ENCODE assay signal across 9 cellular contexts in the genomic region with DNA sequence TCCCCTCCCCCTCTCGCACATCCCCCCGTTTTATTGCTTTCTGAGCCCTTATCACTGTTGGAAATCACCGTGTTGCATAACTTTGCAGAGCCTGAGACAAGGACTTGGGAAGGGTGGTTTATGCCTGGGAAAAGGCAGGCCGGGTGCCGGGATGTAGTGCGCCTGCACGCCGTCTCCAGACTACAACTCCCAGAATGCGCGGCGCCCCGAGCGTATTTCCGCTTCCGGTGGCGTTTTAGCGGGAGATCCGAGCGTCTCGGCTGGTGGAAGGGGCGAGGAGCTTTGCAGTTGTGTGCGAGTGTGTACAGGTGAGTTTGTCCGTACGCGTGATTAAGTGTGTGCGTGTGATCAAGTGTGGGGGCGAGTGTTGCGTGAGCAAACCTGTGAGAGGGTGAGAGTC.
DNase-seq lines count a peak whose midpoint lies in the region; ATAC-seq and TF ChIP-seq lines count a peak whose summit lies in the region.
"Had no signal": no experiment of that assay in that cellular context is flagged by ENCODE, and none has a peak within 500 bp of the region (broad histone marks: within the 10 kb centered on the region; RNA-seq: fewer than 3 reads in every experiment).

No MANE protein-coding gene starts in this region.

- H3K4me2 ChIP-seq in Karpas-422 (ENCODE audit: low read depth, low read length, poor library complexity, severe bottlenecking), result no peak overlapping the region

- ATAC-seq in stimulated activated naive B cell treated with anti-CD40 and anti-IgM and Interleukin-4, amounts not matched to agents 10 μg/mL and 1 μg/mL and 100 μg/mL, for 72 hours (replicated peaks), result peak; percentile 78 to 82
- ATAC-seq in GM18870 (IDR thresholded peaks at IDR 0.05; ENCODE audit: unreplicated experiment), result no peak

- H3K4me1 ChIP-seq in Peyer's patch (no peaks in the 10 kb centered on the region), liver (ENCODE audit: control insufficient read depth in 4 of 4, insufficient read depth in 4 of 4, low read length in 3 of 4) (peaks cover 0 to 10% (median 5%) of the 10 kb centered on the region in 4 donors), Karpas-422 (ENCODE audit: low read length) (no peaks in the 10 kb centered on the region)
- H3K4me1 ChIP-seq: SJSA1 had no signal

- no peaks in the 10 kb centered on the region for H3K4me1 Mint-ChIP-seq in brain
- peaks cover 10% of the 10 kb centered on the region in 2 donors for H3K4me1 Mint-ChIP-seq in stimulated activated naive B cell treated with anti-CD40 and anti-IgM and Interleukin-4, amounts not matched to agents 10 μg/mL and 1 μg/mL and 100 μg/mL, for 72 hours

- no peak for TF ChIP-seq POLR2A in Peyer's patch (IDR thresholded peaks at IDR 0.05)

- no peak overlapping the region for H3K9ac ChIP-seq in liver (ENCODE audit: low read depth in 1 of 2, low read length in 2 of 2)
- no peak overlapping the region for H3K9ac ChIP-seq in Karpas-422 (ENCODE audit: low read length)

- peaks cover 13 to 79% (median 35%) of the 10 kb centered on the region in 5 experiments for H3K9me3 Mint-ChIP-seq in brain
- peaks cover 20 to 26% of the 10 kb centered on the region in 2 donors for H3K9me3 Mint-ChIP-seq in stimulated activated naive B cell treated with anti-CD40 and anti-IgM and Interleukin-4, amounts not matched to agents 10 μg/mL and 1 μg/mL and 100 μg/mL, for 72 hours

- TF ChIP-seq RAD21 in liver (IDR thresholded peaks at IDR 0.05), result no peak

- 5% methylated on average over 28 of the region's 28 CpGs for WGBS in liver

- peaks cover 5% of the 10 kb centered on the region for H3K27me3 Mint-ChIP-seq in brain
- peaks cover 14 to 15% of the 10 kb centered on the region in 2 donors for H3K27me3 Mint-ChIP-seq in stimulated activated naive B cell treated with anti-CD40 and anti-IgM and Interleukin-4, amounts not matched to agents 10 μg/mL and 1 μg/mL and 100 μg/mL, for 72 hours

- H3K4me3 ChIP-seq in Peyer's patch (peak overlapping the region; percentile 8 to 48 (median 32)), liver (ENCODE audit: low read depth in 1 of 3, low read length in 3 of 3) (peak overlapping the region; percentile 39 to 76 (median 71)), Karpas-422 (ENCODE audit: low read length) (no peak overlapping the region)
- H3K4me3 ChIP-seq: SJSA1 had no signal

- H3K36me3 Mint-ChIP-seq in brain, result no peaks in the 10 kb centered on the region
- peaks cover 11 to 19% of the 10 kb centered on the region in 2 donors for H3K36me3 Mint-ChIP-seq in stimulated activated naive B cell treated with anti-CD40 and anti-IgM and Interleukin-4, amounts not matched to agents 10 μg/mL and 1 μg/mL and 100 μg/mL, for 72 hours

- no peaks in the 10 kb centered on the region for H3K9me2 ChIP-seq in Karpas-422 (replicated peaks; ENCODE audit: insufficient read depth, low read length)

- no peak overlapping the region for H3K27ac ChIP-seq in Peyer's patch
- H3K27ac ChIP-seq in liver (ENCODE audit: low read depth in 1 of 2, low read length in 2 of 2), result no peak overlapping the region
- H3K27ac ChIP-seq in Karpas-422 (ENCODE audit: low read length), result no peak overlapping the region
- H3K27ac ChIP-seq: SJSA1 had no signal

- no peaks in the 10 kb centered on the region for H3K79me2 ChIP-seq in Karpas-422 (ENCODE audit: low read length)

- TF ChIP-seq CTCF in Peyer's patch (IDR thresholded peaks at IDR 0.05) (no peak), brain (conservative IDR thresholded peaks at IDR 0.05) (no peak), liver (IDR thresholded peaks at IDR 0.05; ENCODE audit: low read depth, low read length, missing input control) (no peak)

- H3K27me3 ChIP-seq in Peyer's patch (no peaks in the 10 kb centered on the region), liver (ENCODE audit: control insufficient read depth in 4 of 4, insufficient read depth in 4 of 4, low read length in 3 of 4) (no peaks in the 10 kb centered on the region), Karpas-422 (ENCODE audit: low read length) (no peaks in the 10 kb centered on the region; the same call in 1 of the 2 replicates)
- H3K27me3 ChIP-seq: SJSA1 had no signal

- no peak overlapping the region for H3K27ac Mint-ChIP-seq in brain
- peak overlapping the region; percentile 42 for H3K27ac Mint-ChIP-seq in stimulated activated naive B cell treated with anti-CD40 and anti-IgM and Interleukin-4, amounts not matched to agents 10 μg/mL and 1 μg/mL and 100 μg/mL, for 72 hours

- H3K36me3 ChIP-seq in Peyer's patch, result no peaks in the 10 kb centered on the region
- no peaks in the 10 kb centered on the region for H3K36me3 ChIP-seq in liver (ENCODE audit: control insufficient read depth in 4 of 4, insufficient read depth in 3 of 4, low read depth in 1 of 4, low read length in 3 of 4)
- H3K36me3 ChIP-seq in Karpas-422 (ENCODE audit: insufficient read depth, low read length), result no peaks in the 10 kb centered on the region
- H3K36me3 ChIP-seq: SJSA1 had no signal

- no peak overlapping the region for H2AFZ ChIP-seq in Karpas-422 (ENCODE audit: low read length)

- H3K9me3 ChIP-seq in Peyer's patch (peaks cover 0 to 10% (median 5%) of the 10 kb centered on the region in 4 donors), liver (ENCODE audit: control insufficient read depth in 4 of 4, low read length in 3 of 4) (peaks cover 3 to 14% (median 4%) of the 10 kb centered on the region in 4 donors), Karpas-422 (ENCODE audit: low read length) (peaks cover 36% of the 10 kb centered on the region)

- DNase-seq in Peyer's patch (peak; percentile 16 to 54 (median 50)), D341Med (ENCODE audit: low spot score) (no peak), MV-4-11 (lab: John Stamatoyannopoulos, UW) (no peak), Karpas-422 (no peak)
- peak; percentile 53 for DNase-seq in stimulated activated naive B cell treated with anti-CD40 and anti-IgM and Interleukin-4, amounts not matched to agents 10 μg/mL and 1 μg/mL and 100 μg/mL, for 72 hours

- peak overlapping the region in 3 of 5 experiments; percentile 78 to 86 (median 82) for H3K4me3 Mint-ChIP-seq in brain
- H3K4me3 Mint-ChIP-seq in stimulated activated naive B cell treated with anti-CD40 and anti-IgM and Interleukin-4, amounts not matched to agents 10 μg/mL and 1 μg/mL and 100 μg/mL, for 72 hours, result peak overlapping the region; percentile 86 to 90

- H4K20me1 ChIP-seq in Karpas-422 (ENCODE audit: insufficient read depth, low read depth, low read length), result no peaks in the 10 kb centered on the region

TF ChIP-seq in liver, 16 proteins besides CTCF, POLR2A, EP300 and RAD21:
- no peak for TF ChIP-seq FOXA2 (IDR thresholded peaks at IDR 0.05)
- TF ChIP-seq, protein P1, sequence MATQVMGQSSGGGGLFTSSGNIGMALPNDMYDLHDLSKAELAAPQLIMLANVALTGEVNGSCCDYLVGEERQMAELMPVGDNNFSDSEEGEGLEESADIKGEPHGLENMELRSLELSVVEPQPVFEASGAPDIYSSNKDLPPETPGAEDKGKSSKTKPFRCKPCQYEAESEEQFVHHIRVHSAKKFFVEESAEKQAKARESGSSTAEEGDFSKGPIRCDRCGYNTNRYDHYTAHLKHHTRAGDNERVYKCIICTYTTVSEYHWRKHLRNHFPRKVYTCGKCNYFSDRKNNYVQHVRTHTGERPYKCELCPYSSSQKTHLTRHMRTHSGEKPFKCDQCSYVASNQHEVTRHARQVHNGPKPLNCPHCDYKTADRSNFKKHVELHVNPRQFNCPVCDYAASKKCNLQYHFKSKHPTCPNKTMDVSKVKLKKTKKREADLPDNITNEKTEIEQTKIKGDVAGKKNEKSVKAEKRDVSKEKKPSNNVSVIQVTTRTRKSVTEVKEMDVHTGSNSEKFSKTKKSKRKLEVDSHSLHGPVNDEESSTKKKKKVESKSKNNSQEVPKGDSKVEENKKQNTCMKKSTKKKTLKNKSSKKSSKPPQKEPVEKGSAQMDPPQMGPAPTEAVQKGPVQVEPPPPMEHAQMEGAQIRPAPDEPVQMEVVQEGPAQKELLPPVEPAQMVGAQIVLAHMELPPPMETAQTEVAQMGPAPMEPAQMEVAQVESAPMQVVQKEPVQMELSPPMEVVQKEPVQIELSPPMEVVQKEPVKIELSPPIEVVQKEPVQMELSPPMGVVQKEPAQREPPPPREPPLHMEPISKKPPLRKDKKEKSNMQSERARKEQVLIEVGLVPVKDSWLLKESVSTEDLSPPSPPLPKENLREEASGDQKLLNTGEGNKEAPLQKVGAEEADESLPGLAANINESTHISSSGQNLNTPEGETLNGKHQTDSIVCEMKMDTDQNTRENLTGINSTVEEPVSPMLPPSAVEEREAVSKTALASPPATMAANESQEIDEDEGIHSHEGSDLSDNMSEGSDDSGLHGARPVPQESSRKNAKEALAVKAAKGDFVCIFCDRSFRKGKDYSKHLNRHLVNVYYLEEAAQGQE (IDR thresholded peaks at IDR 0.05), result no peak
- TF ChIP-seq GABPA (IDR thresholded peaks at IDR 0.05 in 1 of 2, conservative IDR thresholded peaks at IDR 0.05 in 1 of 2), result peak; percentile 97

Comparison
In these comparisons a context has a peak if more than half of its experiments do, and no peak if none do; other contexts are left out.
1. DNase-seq: peak in Peyer's patch (3 of 3) and stimulated activated naive B cell treated with anti-CD40 and anti-IgM and Interleukin-4, amounts not matched to agents 10 μg/mL and 1 μg/mL and 100 μg/mL, for 72 hours (single experiment); none in D341Med (single experiment), MV-4-11 (single experiment) and Karpas-422 (single experiment).